Comparison of ENCODE assay signal across 9 cellular contexts in the genomic region with DNA sequence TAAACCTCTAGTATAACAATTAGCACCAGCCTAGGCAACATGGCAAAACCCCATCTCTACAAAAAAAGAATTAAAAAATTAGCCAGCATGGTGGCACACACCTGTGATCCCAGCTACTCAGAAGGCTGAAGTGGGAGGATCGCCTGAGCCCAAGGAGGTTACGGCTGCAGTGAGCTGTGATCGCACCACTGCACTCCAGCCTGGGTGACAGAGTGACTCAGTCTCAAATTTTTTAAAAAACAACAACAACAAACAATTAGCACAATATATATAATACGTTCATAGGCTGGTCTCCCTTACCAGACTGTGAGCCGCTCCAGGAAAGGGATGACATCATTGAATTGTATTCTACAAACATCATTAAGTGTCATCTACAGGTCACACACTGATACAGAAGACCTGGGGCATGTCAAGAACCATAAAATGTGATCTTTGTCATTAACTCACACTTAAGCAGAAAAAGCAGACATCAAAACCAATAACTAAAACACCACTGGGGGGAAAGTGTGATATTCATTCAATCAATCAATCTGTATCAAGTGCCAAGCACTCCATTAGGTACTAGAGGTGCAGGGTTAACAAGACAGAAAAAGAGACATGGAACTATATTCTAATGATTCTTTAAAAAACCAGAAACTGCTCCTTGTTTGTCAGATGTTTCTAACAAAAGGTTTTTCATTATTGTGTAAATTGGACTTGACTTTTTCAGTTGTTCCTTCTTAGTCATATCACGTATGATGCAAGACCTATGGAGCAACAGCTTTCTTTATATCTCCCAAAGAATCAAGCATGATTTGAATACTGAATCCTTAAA. TPM values are rescaled to one million over a fixed set of nuclear protein-coding genes. Genes with fewer than 3 reads are reported as not detected.
DNase-seq lines count a peak whose midpoint lies in the region; ATAC-seq, FAIRE-seq and TF ChIP-seq lines count a peak whose summit lies in the region.
"Had no signal": no experiment of that assay in that cellular context is flagged by ENCODE, and none has a peak within 500 bp of the region (broad histone marks: within the 10 kb centered on the region; RNA-seq: fewer than 3 reads in every experiment).

No MANE protein-coding gene starts in this region.

- H3K9me3 Mint-ChIP-seq in CD14-positive monocyte (peaks cover 0 to 1% (median 0%) of the 10 kb centered on the region in 7 donors), astrocyte (ENCODE audit: unreplicated experiment) (peaks cover 4% of the 10 kb centered on the region), memory B cell (peaks cover 4% of the 10 kb centered on the region)

- TF ChIP-seq CTCF in CD14-positive monocyte (IDR thresholded peaks at IDR 0.05) (no peak), astrocyte (IDR thresholded peaks at IDR 0.05; ENCODE audit: insufficient read depth, low read depth, low read length) (no peak)

- no peaks in the 10 kb centered on the region for H3K9me3 ChIP-seq in astrocyte (ENCODE audit: insufficient read depth, low read depth, low read length)

- no peak overlapping the region for H3K9ac ChIP-seq in astrocyte (ENCODE audit: low read length)

- peak overlapping the region; percentile 36 for H3K27ac ChIP-seq in astrocyte (ENCODE audit: low read depth, low read length)

- peaks cover 24% of the 10 kb centered on the region for H3K79me2 ChIP-seq in astrocyte (ENCODE audit: insufficient read depth, low read length)

- DNase-seq in CD14-positive monocyte (ENCODE audit: low spot score), result no peak
- peak; percentile 22 to 46 for DNase-seq in Kasumi-1 (lab: John Stamatoyannopoulos, UW)
- DNase-seq in astrocyte (ENCODE audit: low read depth), result peak; percentile 72
- no peak for DNase-seq in memory B cell (ENCODE audit: low spot score in 2 of 2)
- DNase-seq in SHP77 treated with DMSO at 0.1 percent for 48 hours (lab: John Stamatoyannopoulos, UW), result no peak
- no peak for DNase-seq in SW 1271 (lab: John Stamatoyannopoulos, UW)
- DNase-seq in mesenteric fat pad (ENCODE audit: low spot score), result no peak
- DNase-seq: small intestine had no signal

- intact Hi-C loops in CD14-positive monocyte (cut with micrococcal nuclease), result no loop called here

- FAIRE-seq in astrocyte (lab: Jason Lieb, UNC), result no peak
- FAIRE-seq: small intestine had no signal

- no peaks in the 10 kb centered on the region for H3K36me3 ChIP-seq in astrocyte (ENCODE audit: insufficient read depth, low read length)

- H3K4me1 Mint-ChIP-seq in CD14-positive monocyte, result peaks cover 59% of the 10 kb centered on the region
- H3K4me1 Mint-ChIP-seq in astrocyte (ENCODE audit: low read depth, unreplicated experiment), result peaks cover 14% of the 10 kb centered on the region
- H3K4me1 Mint-ChIP-seq in memory B cell, result peaks cover 28% of the 10 kb centered on the region

- ATAC-seq in memory B cell (ENCODE audit: low read depth) (no peak), GM18907 (IDR thresholded peaks at IDR 0.05; ENCODE audit: unreplicated experiment) (no peak)

- peaks cover 6% of the 10 kb centered on the region for H3K4me1 ChIP-seq in astrocyte (ENCODE audit: insufficient read depth, low read length)

- H3K27ac Mint-ChIP-seq in CD14-positive monocyte (peak overlapping the region; percentile 90 to 94 (median 93)), astrocyte (ENCODE audit: unreplicated experiment) (peak overlapping the region; percentile 73), memory B cell (peak overlapping the region; percentile 29)

- no peaks in the 10 kb centered on the region for H3K27me3 ChIP-seq in astrocyte (ENCODE audit: insufficient read depth, low read length)

- H3K4me3 Mint-ChIP-seq in CD14-positive monocyte, result peak overlapping the region in 1 of 2 donors; percentile 72
- no peak overlapping the region for H3K4me3 Mint-ChIP-seq in astrocyte (ENCODE audit: unreplicated experiment)
- H3K4me3 Mint-ChIP-seq in memory B cell, result peak overlapping the region; percentile 3

- H2AFZ ChIP-seq in astrocyte (ENCODE audit: low read depth, low read length), result no peak overlapping the region

- H3K27me3 Mint-ChIP-seq in CD14-positive monocyte (ENCODE audit: low read depth in 3 of 3) (no peaks in the 10 kb centered on the region), astrocyte (ENCODE audit: low read depth, unreplicated experiment) (no peaks in the 10 kb centered on the region), memory B cell (no peaks in the 10 kb centered on the region)

- H4K20me1 ChIP-seq in astrocyte (ENCODE audit: insufficient read depth, low read length), result no peaks in the 10 kb centered on the region

- H3K4me3 ChIP-seq in astrocyte (ENCODE audit: insufficient read depth, low read depth, low read length), result no peak overlapping the region

- H3K36me3 Mint-ChIP-seq in CD14-positive monocyte (peaks cover 5 to 7% of the 10 kb centered on the region in 2 donors), astrocyte (ENCODE audit: low read depth, unreplicated experiment) (no peaks in the 10 kb centered on the region), memory B cell (peaks cover 6% of the 10 kb centered on the region)

- peak overlapping the region; percentile 17 for H3K4me2 ChIP-seq in astrocyte (ENCODE audit: low read length)

RNA-seq across cellular contexts. Expression of a gene that starts 17.8 kb away (rescaled TPM):
- polyA plus RNA-seq in CD14-positive monocyte, result 10 to 100 TPM in 1 of 2 donors, 1 to 10 TPM in 1; 9.6 to 11.1 TPM
- total RNA-seq in astrocyte (1.7 TPM in 2 replicates), mesenteric fat pad (24.4 TPM)

RNA-seq across cellular contexts. Expression of a gene that starts 48.0 kb away (rescaled TPM):
- 1 to 10 TPM; 3.9 to 6.1 TPM for polyA plus RNA-seq in CD14-positive monocyte
- total RNA-seq in astrocyte (4.8 and 6.2 TPM in 2 replicates), mesenteric fat pad (5.3 TPM)

Comparison
In these comparisons a context has a peak if more than half of its experiments do, and no peak if none do; other contexts are left out.
1. DNase-seq: peak in Kasumi-1 (2 of 2) and astrocyte (single experiment); none in CD14-positive monocyte (single experiment), memory B cell (0 of 2), SHP77 treated with DMSO at 0.1 percent for 48 hours (single experiment), SW 1271 (0 of 2) and mesenteric fat pad (single experiment).
2. H3K27ac Mint-ChIP-seq: peak in every context shown above with its lines; median percentile 93 in CD14-positive monocyte; 73 in astrocyte; 29 in memory B cell.